1 cellular context compared by ENCODE assay signal in genomic region chr13:97221989-97222700, GRCh38.
TF ChIP-seq lines count a peak whose summit lies in the region.

Gene MBNL2 (plus strand): TSS chr13:97222333. CDS start chr13:97276236, 53,903 bp downstream.

TF ChIP-seq in SK-N-SH, 30 proteins besides CTCF, POLR2A, EP300 and RAD21 (continued from another document):
- TF ChIP-seq, protein P1, sequence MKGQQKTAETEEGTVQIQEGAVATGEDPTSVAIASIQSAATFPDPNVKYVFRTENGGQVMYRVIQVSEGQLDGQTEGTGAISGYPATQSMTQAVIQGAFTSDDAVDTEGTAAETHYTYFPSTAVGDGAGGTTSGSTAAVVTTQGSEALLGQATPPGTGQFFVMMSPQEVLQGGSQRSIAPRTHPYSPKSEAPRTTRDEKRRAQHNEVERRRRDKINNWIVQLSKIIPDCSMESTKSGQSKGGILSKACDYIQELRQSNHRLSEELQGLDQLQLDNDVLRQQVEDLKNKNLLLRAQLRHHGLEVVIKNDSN (IDR thresholded peaks at IDR 0.05; ENCODE audit: borderline replicate concordance, low read depth) = no peak
- TF ChIP-seq, protein P2, sequence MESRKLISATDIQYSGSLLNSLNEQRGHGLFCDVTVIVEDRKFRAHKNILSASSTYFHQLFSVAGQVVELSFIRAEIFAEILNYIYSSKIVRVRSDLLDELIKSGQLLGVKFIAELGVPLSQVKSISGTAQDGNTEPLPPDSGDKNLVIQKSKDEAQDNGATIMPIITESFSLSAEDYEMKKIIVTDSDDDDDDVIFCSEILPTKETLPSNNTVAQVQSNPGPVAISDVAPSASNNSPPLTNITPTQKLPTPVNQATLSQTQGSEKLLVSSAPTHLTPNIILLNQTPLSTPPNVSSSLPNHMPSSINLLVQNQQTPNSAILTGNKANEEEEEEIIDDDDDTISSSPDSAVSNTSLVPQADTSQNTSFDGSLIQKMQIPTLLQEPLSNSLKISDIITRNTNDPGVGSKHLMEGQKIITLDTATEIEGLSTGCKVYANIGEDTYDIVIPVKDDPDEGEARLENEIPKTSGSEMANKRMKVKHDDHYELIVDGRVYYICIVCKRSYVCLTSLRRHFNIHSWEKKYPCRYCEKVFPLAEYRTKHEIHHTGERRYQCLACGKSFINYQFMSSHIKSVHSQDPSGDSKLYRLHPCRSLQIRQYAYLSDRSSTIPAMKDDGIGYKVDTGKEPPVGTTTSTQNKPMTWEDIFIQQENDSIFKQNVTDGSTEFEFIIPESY (IDR thresholded peaks at IDR 0.05; ENCODE audit: borderline replicate concordance, low read depth) = no peak
- TF ChIP-seq RFX5 (IDR thresholded peaks at IDR 0.05; ENCODE audit: low read length) = peak; percentile 95
- peak; percentile 38; the same call in 1 of the 2 replicates for TF ChIP-seq TEAD4 (IDR thresholded peaks at IDR 0.05; ENCODE audit: borderline replicate concordance, insufficient read depth)
- peak; percentile 62; the same call in 1 of the 2 replicates for TF ChIP-seq MAX (IDR thresholded peaks at IDR 0.05; ENCODE audit: low read depth)
